In genomic region chrX:323721-324628, GRCh38 we compare ENCODE assay signal across 9 cellular contexts. TPM values are rescaled to one million over a fixed set of nuclear protein-coding genes. Genes with fewer than 3 reads are reported as not detected.
A peak's percentile ranks its signal among the peaks of the same experiment; 100 is the strongest.
DNase-seq lines count a peak whose midpoint lies in the region; ATAC-seq and TF ChIP-seq lines count a peak whose summit lies in the region.
"Had no signal": no experiment of that assay in that cellular context is flagged by ENCODE, and none has a peak within 500 bp of the region (broad histone marks: within the 10 kb centered on the region; RNA-seq: fewer than 3 reads in every experiment).

No MANE protein-coding gene starts in this region.

- no peaks in the 10 kb centered on the region for H3K9me3 ChIP-seq in right cardiac atrium (ENCODE audit: control insufficient read depth, low read length)
- H3K9me3 ChIP-seq: breast epithelium had no signal

- ATAC-seq in activated CD8-positive, alpha-beta T cell treated with anti-CD3 and anti-CD28 coated beads for 36 hours = peak; percentile 18
- peak; percentile 1 to 19 for ATAC-seq in right cardiac atrium
- ATAC-seq in stimulated activated naive CD8-positive, alpha-beta T cell treated with anti-CD3 and anti-CD28 coated beads, Interleukin-15, amount 100 ng/mL, for 72 hours = peak; percentile 37
- no peak for ATAC-seq in HG03469 (IDR thresholded peaks at IDR 0.05; ENCODE audit: unreplicated experiment)

- no peak overlapping the region for H3K27ac ChIP-seq in right cardiac atrium (ENCODE audit: low read length)

- intact Hi-C loops in activated CD8-positive, alpha-beta T cell treated with anti-CD3 and anti-CD28 coated beads for 36 hours (cut with micrococcal nuclease) = no loop called here
- intact Hi-C loops in right cardiac atrium (cut with DNase I) = loop anchor here in 1 of 4 donors (10.0 kb wide), 1 partner anchor 61 kb away; the partner anchor contains the start of gene PPP2R3B

- H3K27ac Mint-ChIP-seq in activated CD8-positive, alpha-beta T cell treated with anti-CD3 and anti-CD28 coated beads for 36 hours = no peak overlapping the region
- H3K27ac Mint-ChIP-seq in stimulated activated naive CD8-positive, alpha-beta T cell treated with anti-CD3 and anti-CD28 coated beads, Interleukin-15, amount 100 ng/mL, for 72 hours = no peak overlapping the region

- CTCF ChIA-PET in activated CD8-positive, alpha-beta T cell treated with anti-CD3 and anti-CD28 coated beads for 36 hours (lab: Charles Lee) = no interaction called here

- H3K27me3 ChIP-seq in right cardiac atrium (ENCODE audit: control insufficient read depth, insufficient read depth) = no peaks in the 10 kb centered on the region
- H3K27me3 ChIP-seq: breast epithelium had no signal

- no peak overlapping the region for H3K4me3 Mint-ChIP-seq in activated CD8-positive, alpha-beta T cell treated with anti-CD3 and anti-CD28 coated beads for 36 hours
- peak overlapping the region in 1 of 2 donors; percentile 64 for H3K4me3 Mint-ChIP-seq in stimulated activated naive CD8-positive, alpha-beta T cell treated with anti-CD3 and anti-CD28 coated beads, Interleukin-15, amount 100 ng/mL, for 72 hours

- no peaks in the 10 kb centered on the region for H3K27me3 Mint-ChIP-seq in activated CD8-positive, alpha-beta T cell treated with anti-CD3 and anti-CD28 coated beads for 36 hours
- H3K27me3 Mint-ChIP-seq in stimulated activated naive CD8-positive, alpha-beta T cell treated with anti-CD3 and anti-CD28 coated beads, Interleukin-15, amount 100 ng/mL, for 72 hours = no peaks in the 10 kb centered on the region

- H3K4me3 ChIP-seq in right cardiac atrium (ENCODE audit: low read length) = no peak overlapping the region

- H3K9me3 Mint-ChIP-seq in activated CD8-positive, alpha-beta T cell treated with anti-CD3 and anti-CD28 coated beads for 36 hours = no peaks in the 10 kb centered on the region
- H3K9me3 Mint-ChIP-seq in stimulated activated naive CD8-positive, alpha-beta T cell treated with anti-CD3 and anti-CD28 coated beads, Interleukin-15, amount 100 ng/mL, for 72 hours = no peaks in the 10 kb centered on the region

- H3K4me1 ChIP-seq in right cardiac atrium (ENCODE audit: control insufficient read depth, insufficient read depth, low read length) = peaks cover 3% of the 10 kb centered on the region

- no peaks in the 10 kb centered on the region for H3K36me3 Mint-ChIP-seq in activated CD8-positive, alpha-beta T cell treated with anti-CD3 and anti-CD28 coated beads for 36 hours (ENCODE audit: low read depth)

- peaks cover 15% of the 10 kb centered on the region for H3K4me1 Mint-ChIP-seq in activated CD8-positive, alpha-beta T cell treated with anti-CD3 and anti-CD28 coated beads for 36 hours (ENCODE audit: low read depth)
- peaks cover 29% of the 10 kb centered on the region for H3K4me1 Mint-ChIP-seq in stimulated activated naive CD8-positive, alpha-beta T cell treated with anti-CD3 and anti-CD28 coated beads, Interleukin-15, amount 100 ng/mL, for 72 hours

- no peak for TF ChIP-seq CTCF in activated CD8-positive, alpha-beta T cell treated with anti-CD3 and anti-CD28 coated beads for 36 hours (IDR thresholded peaks at IDR 0.05)

- 73% methylated on average over 38 of the region's 38 CpGs for WGBS in right cardiac atrium

- DNase-seq in stimulated activated CD4-positive, alpha-beta T cell treated with anti-CD3 and anti-CD28 coated beads, Interleukin-4, amount 100 ng/mL, for 1 hour = peak; percentile 40
- no peak for DNase-seq in stimulated activated CD4-positive, alpha-beta T cell treated with anti-CD3 and anti-CD28 coated beads, Interleukin-2, amount 100 ng/mL, for 48 hours
- DNase-seq in activated CD8-positive, alpha-beta T cell treated with anti-CD3 and anti-CD28 coated beads for 36 hours = peak; percentile 75
- DNase-seq in right cardiac atrium (peak; percentile 44 to 77 (median 75)), AML-193 (lab: John Stamatoyannopoulos, UW) (no peak), NCI-H2196 (lab: John Stamatoyannopoulos, UW; ENCODE audit: unreplicated experiment) (no peak)
- DNase-seq in stimulated activated naive CD8-positive, alpha-beta T cell treated with anti-CD3 and anti-CD28 coated beads, Interleukin-15, amount 100 ng/mL, for 72 hours = peak in 1 of 2 donors; percentile 65

- POLR2A ChIA-PET in activated CD8-positive, alpha-beta T cell treated with anti-CD3 and anti-CD28 coated beads for 36 hours (lab: Charles Lee) = no interaction called here

RNA-seq across cellular contexts. Expression of gene GTPBP6, which starts 5.4 kb away (rescaled TPM):
- total RNA-seq in activated CD8-positive, alpha-beta T cell treated with anti-CD3 and anti-CD28 coated beads for 36 hours = 10 to 100 TPM; 68.0 to 68.3 TPM
- 10 to 100 TPM; 48.4 to 57.6 (median 54.8) TPM for total RNA-seq in right cardiac atrium
- 59.0 TPM for polyA plus RNA-seq in right cardiac atrium

RNA-seq across cellular contexts. Expression of gene PLCXD1, which starts 42.8 kb away (rescaled TPM):
- 10 to 100 TPM; 63.9 to 65.7 TPM for total RNA-seq in activated CD8-positive, alpha-beta T cell treated with anti-CD3 and anti-CD28 coated beads for 36 hours
- 1 to 10 TPM; 2.1 to 9.0 (median 4.7) TPM for total RNA-seq in right cardiac atrium
- polyA plus RNA-seq in right cardiac atrium = 3.6 TPM

Comparison
In these comparisons a context has a peak if more than half of its experiments do, and no peak if none do; other contexts are left out.
1. DNase-seq: peak in stimulated activated CD4-positive, alpha-beta T cell treated with anti-CD3 and anti-CD28 coated beads, Interleukin-4, amount 100 ng/mL, for 1 hour (single experiment), activated CD8-positive, alpha-beta T cell treated with anti-CD3 and anti-CD28 coated beads for 36 hours (single experiment) and right cardiac atrium (3 of 3); none in stimulated activated CD4-positive, alpha-beta T cell treated with anti-CD3 and anti-CD28 coated beads, Interleukin-2, amount 100 ng/mL, for 48 hours (0 of 2), AML-193 (0 of 2) and NCI-H2196 (single experiment).
2. RNA of gene PLCXD1, which starts 42.8 kb away (total RNA-seq): 63.9 to 65.7 TPM in activated CD8-positive, alpha-beta T cell treated with anti-CD3 and anti-CD28 coated beads for 36 hours; 2.1 to 9.0 TPM in right cardiac atrium; every median in the first group is over 4 times any median in the second.